Comparison of ENCODE assay signal across 1 cellular context in genomic region chr13:77928909-77929308, GRCh38.
TF ChIP-seq lines count a peak whose summit lies in the region.

No MANE protein-coding gene starts in this region.

TF ChIP-seq in GM12878, 131 proteins besides CTCF, POLR2A, EP300 and RAD21 (continued from another document):
- TF ChIP-seq ZNF592 (IDR thresholded peaks at IDR 0.05) = no peak
- TF ChIP-seq MEF2A (IDR thresholded peaks at IDR 0.05; ENCODE audit: insufficient read depth, low read depth, low read length) = peak; percentile 56; the same call in 1 of the 2 replicates
- TF ChIP-seq ZSCAN29 (IDR thresholded peaks at IDR 0.05) = no peak
- 0 out of 2 replicates have a peak, but pooled peaks have one; percentile 23 for TF ChIP-seq IKZF1 (conservative IDR thresholded peaks at IDR 0.05)
TF ChIP-seq in GM12878: peak in this region for 23.
